Comparison of ENCODE assay signal across 8 cellular contexts in genomic region chr9:4901401-4902134, GRCh38.
DNase-seq lines count a peak whose midpoint lies in the region; ATAC-seq, FAIRE-seq and TF ChIP-seq lines count a peak whose summit lies in the region.
"Not testable (repeated sequence)": the region's sequence is repeated elsewhere in the genome, so short reads cannot be mapped to it uniquely, and the experiment has no call there.

No MANE protein-coding gene starts in this region.

- not testable (repeated sequence) for TF ChIP-seq CTCF in K562 (IDR thresholded peaks at IDR 0.05 in 2 of 3, conservative IDR thresholded peaks at IDR 0.05 in 1 of 3; ENCODE audit: insufficient read depth in 2 of 3, low read depth in 1 of 3, low read length in 3 of 3); fibroblast of pulmonary artery (IDR thresholded peaks at IDR 0.05; ENCODE audit: low read length, missing control alignments); lower lobe of right lung (IDR thresholded peaks at IDR 0.05)

- DNase-seq in GM18507 (ENCODE audit: extremely low spot score, insufficient read length, low read depth), result not testable (repeated sequence)
- peak; percentile 25 for DNase-seq in NCI-H510A treated with DMSO at 0.1 percent for 48 hours (lab: John Stamatoyannopoulos, UW)
- peak; percentile 55 for DNase-seq in activated CD4-positive, alpha-beta T cell treated with anti-CD3 and anti-CD28 coated beads for 36 hours
- peak in 1 of 4 experiments; percentile 54 for DNase-seq in K562 (ENCODE audit: extremely low read depth in 1 of 4, low spot score in 3 of 4)
- DNase-seq in fibroblast of pulmonary artery (ENCODE audit: low read depth), result peak; percentile 37
- DNase-seq in lower lobe of right lung, result peak; percentile 73
- peak; percentile 57 for DNase-seq in ureter (ENCODE audit: low spot score)

- not testable (repeated sequence) for H3K27ac ChIP-seq in K562 (ENCODE audit: extremely low read depth, low read depth, low read length); rectal smooth muscle tissue (ENCODE audit: low read depth, low read length)
- H3K27ac ChIP-seq in lower lobe of right lung, result peak overlapping the region; percentile 24

- H3K9me3 ChIP-seq in K562 (replicated peaks; ENCODE audit: control insufficient read depth, insufficient read depth, low read depth, low read length); lower lobe of right lung: not testable (repeated sequence)

- CTCF ChIA-PET in activated CD4-positive, alpha-beta T cell treated with anti-CD3 and anti-CD28 coated beads for 36 hours (lab: Charles Lee), result interaction anchor here (1.6 kb wide), 1 partner anchor 51 kb away, joined by 3 read pairs; no protein-coding TSS in a partner anchor
- CTCF ChIA-PET in K562 (lab: Yijun Ruan, JAX; ENCODE audit: low intra/inter-chr PET ratio), result not testable (repeated sequence)

- not testable (repeated sequence) for TF ChIP-seq POLR2A in K562 (conservative IDR thresholded peaks at IDR 0.05)

- not testable (repeated sequence) for H3K4me2 ChIP-seq in K562 (ENCODE audit: insufficient read depth, low read length)

- in situ Hi-C loops in K562 (cut with MboI), result not testable (repeated sequence)

- intact Hi-C loops in activated CD4-positive, alpha-beta T cell treated with anti-CD3 and anti-CD28 coated beads for 36 hours (cut with DNase I, micrococcal nuclease); K562 (cut with micrococcal nuclease); lower lobe of right lung (cut with DNase I): not testable (repeated sequence)

- peak; percentile 42 for FAIRE-seq in GM18507 (lab: Jason Lieb, UNC)
- FAIRE-seq in K562 (lab: Jason Lieb, UNC), result not testable (repeated sequence)

- H3K27me3 ChIP-seq in K562 (ENCODE audit: control insufficient read depth in 2 of 2, insufficient read depth in 2 of 2, low read length in 2 of 2); lower lobe of right lung (ENCODE audit: low read depth); rectal smooth muscle tissue (ENCODE audit: control insufficient read depth, insufficient read depth, low read length): not testable (repeated sequence)

- peaks cover 12% of the 10 kb centered on the region for H3K36me3 Mint-ChIP-seq in activated CD4-positive, alpha-beta T cell treated with anti-CD3 and anti-CD28 coated beads for 36 hours (ENCODE audit: low read depth)

- peaks cover 23% of the 10 kb centered on the region for H3K9me3 Mint-ChIP-seq in activated CD4-positive, alpha-beta T cell treated with anti-CD3 and anti-CD28 coated beads for 36 hours (ENCODE audit: low read depth)

- POLR2A ChIA-PET in activated CD4-positive, alpha-beta T cell treated with anti-CD3 and anti-CD28 coated beads for 36 hours (lab: Charles Lee), result not testable (repeated sequence)
- POLR2A ChIA-PET in K562 (lab: Yijun Ruan, JAX), result interaction anchor here (0.6 to 1.3 kb wide), 4 partner anchors 8 to 78 kb away, joined by 3 to 5 read pairs (median 4); no protein-coding TSS in a partner anchor

- BruUV-seq in K562 (replicated peaks; lab: Mats Ljungman, UMichigan), result not testable (repeated sequence)

- TF ChIP-seq RAD21 in K562 (CRISPR knock-in tag; conservative IDR thresholded peaks at IDR 0.05 in 1 of 2, IDR thresholded peaks at IDR 0.05 in 1 of 2), result not testable (repeated sequence)

- H2AFZ ChIP-seq in K562 (ENCODE audit: low read depth, low read length), result peak overlapping the region; percentile 40; the same call in 1 of the 2 replicates

- H3K9ac ChIP-seq in K562 (ENCODE audit: insufficient read depth in 1 of 2, low read depth in 2 of 2, low read length in 2 of 2), result peak overlapping the region in 1 of 2 experiments; percentile 64; a peak in 2 of 4 replicates
- H3K9ac ChIP-seq in rectal smooth muscle tissue (ENCODE audit: low read length), result not testable (repeated sequence)

- H3K27ac Mint-ChIP-seq in activated CD4-positive, alpha-beta T cell treated with anti-CD3 and anti-CD28 coated beads for 36 hours, result peak overlapping the region; percentile 40

- H3K4me3 Mint-ChIP-seq in activated CD4-positive, alpha-beta T cell treated with anti-CD3 and anti-CD28 coated beads for 36 hours, result not testable (repeated sequence)

- H4K20me1 ChIP-seq in K562 (replicated peaks; ENCODE audit: control insufficient read depth, insufficient read depth, low read length), result not testable (repeated sequence)

- H3K36me3 ChIP-seq in K562 (ENCODE audit: control insufficient read depth, insufficient read depth, low read length); lower lobe of right lung; rectal smooth muscle tissue (ENCODE audit: control insufficient read depth, insufficient read depth, low read length): not testable (repeated sequence)

- H3K27me3 Mint-ChIP-seq in activated CD4-positive, alpha-beta T cell treated with anti-CD3 and anti-CD28 coated beads for 36 hours, result not testable (repeated sequence)

- not testable (repeated sequence) for H3K4me3 ChIP-seq in K562; fibroblast of pulmonary artery (replicated peaks; ENCODE audit: low read depth, low read length)
- H3K4me3 ChIP-seq in lower lobe of right lung, result peak overlapping the region; percentile 17
- peak overlapping the region; percentile 46 for H3K4me3 ChIP-seq in rectal smooth muscle tissue (ENCODE audit: low read length)

- ATAC-seq in activated CD4-positive, alpha-beta T cell treated with anti-CD3 and anti-CD28 coated beads for 36 hours, result peak; percentile 49
- ATAC-seq in K562, result peak; percentile 58; the same call in 2 of the 3 replicates
- peak; percentile 38 to 74 for ATAC-seq in lower lobe of right lung

- WGBS in K562 (ENCODE audit: insufficient coverage, low coverage, missing lambda C conversion rate), result 13% methylated on average over 7 of the region's 11 CpGs

- H3K4me1 ChIP-seq in K562 (replicated peaks in 1 of 2; ENCODE audit: control insufficient read depth in 2 of 2, insufficient read depth in 2 of 2, low read length in 2 of 2) (peaks cover 5 to 11% of the 10 kb centered on the region in 2 experiments; a peak in 4 of 5 replicates), lower lobe of right lung (peaks cover 26% of the 10 kb centered on the region)
- not testable (repeated sequence) for H3K4me1 ChIP-seq in rectal smooth muscle tissue (ENCODE audit: control insufficient read depth, insufficient read depth, low read length)

- H3K9me1 ChIP-seq in K562 (ENCODE audit: control insufficient read depth, insufficient read depth, low read length), result not testable (repeated sequence)

- not testable (repeated sequence) for TF ChIP-seq EP300 in K562 (IDR thresholded peaks at IDR 0.05; ENCODE audit: low read length)

- peaks cover 11% of the 10 kb centered on the region for H3K4me1 Mint-ChIP-seq in activated CD4-positive, alpha-beta T cell treated with anti-CD3 and anti-CD28 coated beads for 36 hours

- not testable (repeated sequence) for H3K79me2 ChIP-seq in K562 (ENCODE audit: control insufficient read depth, insufficient read depth, low read length)

TF ChIP-seq in K562, 482 proteins besides CTCF, POLR2A, EP300 and RAD21:
- TF ChIP-seq CBFA2T3 (IDR thresholded peaks at IDR 0.05), result 0 out of 2 replicates have a peak, but pooled peaks have one; percentile 6
- TF ChIP-seq, protein P1, sequence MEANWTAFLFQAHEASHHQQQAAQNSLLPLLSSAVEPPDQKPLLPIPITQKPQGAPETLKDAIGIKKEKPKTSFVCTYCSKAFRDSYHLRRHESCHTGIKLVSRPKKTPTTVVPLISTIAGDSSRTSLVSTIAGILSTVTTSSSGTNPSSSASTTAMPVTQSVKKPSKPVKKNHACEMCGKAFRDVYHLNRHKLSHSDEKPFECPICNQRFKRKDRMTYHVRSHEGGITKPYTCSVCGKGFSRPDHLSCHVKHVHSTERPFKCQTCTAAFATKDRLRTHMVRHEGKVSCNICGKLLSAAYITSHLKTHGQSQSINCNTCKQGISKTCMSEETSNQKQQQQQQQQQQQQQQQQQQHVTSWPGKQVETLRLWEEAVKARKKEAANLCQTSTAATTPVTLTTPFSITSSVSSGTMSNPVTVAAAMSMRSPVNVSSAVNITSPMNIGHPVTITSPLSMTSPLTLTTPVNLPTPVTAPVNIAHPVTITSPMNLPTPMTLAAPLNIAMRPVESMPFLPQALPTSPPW (CRISPR knock-in tag; IDR thresholded peaks at IDR 0.05), result peak; percentile 24; the same call in 1 of the 2 replicates
